8 cellular contexts compared by ENCODE assay signal in genomic region chr10:111756541-111757061, GRCh38.
DNase-seq lines count a peak whose midpoint lies in the region; ATAC-seq and TF ChIP-seq lines count a peak whose summit lies in the region.

No MANE protein-coding gene starts in this region.

- DNase-seq in NCI-H146 (lab: John Stamatoyannopoulos, UW) (peak; percentile 22), NCI-H146 treated with DMSO at 0.1 percent for 48 hours (lab: John Stamatoyannopoulos, UW; ENCODE audit: unreplicated experiment) (no peak), NB4 (ENCODE audit: low read depth) (peak; percentile 52), cerebellar cortex (ENCODE audit: low spot score) (peak; percentile 39), midbrain (lab: John Stamatoyannopoulos, UW) (peak; percentile 10)
- DNase-seq in stimulated activated naive CD4-positive, alpha-beta T cell treated with Interleukin-2 at 50 U/mL for 16 hours (lab: John Stamatoyannopoulos, UW): no peak

- peak; percentile 47 for TF ChIP-seq CTCF in NB4 (IDR thresholded peaks at IDR 0.05; ENCODE audit: low read depth, low read length)

- H3K4me3 ChIP-seq in NB4 (ENCODE audit: low read depth, low read length): no peak overlapping the region

- ATAC-seq in GM19463 (IDR thresholded peaks at IDR 0.05; ENCODE audit: unreplicated experiment): peak; percentile 68
- ATAC-seq in HG03280 (IDR thresholded peaks at IDR 0.05; ENCODE audit: unreplicated experiment): no peak

- TF ChIP-seq POLR2A in NB4 (IDR thresholded peaks at IDR 0.05; ENCODE audit: extremely low read depth, insufficient read length): no peak

Comparison
In these comparisons a context has a peak if more than half of its experiments do, and no peak if none do; other contexts are left out.
1. DNase-seq: peak in NCI-H146 (single experiment), NB4 (single experiment), cerebellar cortex (single experiment) and midbrain (single experiment); none in NCI-H146 treated with DMSO at 0.1 percent for 48 hours (single experiment) and stimulated activated naive CD4-positive, alpha-beta T cell treated with Interleukin-2 at 50 U/mL for 16 hours (single experiment).